ENCODE assay signal across 23 cellular contexts in genomic region chr1:155389831-155390230, GRCh38.
DNase-seq lines count a peak whose midpoint lies in the region; ATAC-seq and TF ChIP-seq lines count a peak whose summit lies in the region.
"Had no signal": no experiment of that assay in that cellular context is flagged by ENCODE, and none has a peak within 500 bp of the region (broad histone marks: within the 10 kb centered on the region; RNA-seq: fewer than 3 reads in every experiment).

No MANE protein-coding gene starts in this region.

- no peak for TF ChIP-seq POLR2A in erythroblast (IDR thresholded peaks at IDR 0.05; ENCODE audit: low read length)

- H3K4me1 ChIP-seq in PC-3 (ENCODE audit: insufficient read depth, low read length) (no peaks in the 10 kb centered on the region), mesenchymal stem cell (ENCODE audit: control insufficient read depth, insufficient read depth, low read depth, low read length) (no peaks in the 10 kb centered on the region)
- H3K4me1 ChIP-seq: gastrocnemius medialis, testis had no signal

- no peak overlapping the region for H3K18ac ChIP-seq in mesenchymal stem cell (ENCODE audit: low read depth in 1 of 2, low read length in 2 of 2)

- peaks cover 6% of the 10 kb centered on the region for H3K9me3 Mint-ChIP-seq in chondrocyte (ENCODE audit: low read depth)
- H3K9me3 Mint-ChIP-seq: activated naive CD4-positive, alpha-beta T cell treated with anti-CD3 and anti-CD28 coated beads, Interleukin-2, amount 50 U/mL, for 72 hours; stimulated activated naive B cell treated with anti-CD40 and anti-IgM and Interleukin-4, amounts not matched to agents 10 μg/mL and 1 μg/mL and 100 μg/mL, for 72 hours had no signal

- no peak overlapping the region for H2BK12ac ChIP-seq in mesenchymal stem cell (ENCODE audit: low read length in 2 of 2)

- no peak overlapping the region for H3K4me3 ChIP-seq in PC-3 (ENCODE audit: low read length)
- no peak overlapping the region for H3K4me3 ChIP-seq in mesenchymal stem cell (ENCODE audit: insufficient read depth in 1 of 2, low read depth in 1 of 2, low read length in 2 of 2)
- H3K4me3 ChIP-seq: gastrocnemius medialis, smooth muscle cell, testis had no signal

- H3K4ac ChIP-seq in mesenchymal stem cell (ENCODE audit: low read depth in 1 of 2, low read length in 2 of 2) = no peak overlapping the region

- no peaks in the 10 kb centered on the region for H3F3A ChIP-seq in PC-3 (ENCODE audit: low read length, unreplicated experiment)

- H3K9me3 ChIP-seq in PC-3 (ENCODE audit: low read length) = no peaks in the 10 kb centered on the region
- H3K9me3 ChIP-seq in mesenchymal stem cell (ENCODE audit: control insufficient read depth, low read length) = no peaks in the 10 kb centered on the region
- H3K9me3 ChIP-seq: gastrocnemius medialis, neutrophil, testis had no signal

- H2BK120ac ChIP-seq in mesenchymal stem cell (ENCODE audit: low read depth, low read length) = no peak overlapping the region

- no peak overlapping the region for H3K27ac Mint-ChIP-seq in chondrocyte (ENCODE audit: unreplicated experiment)
- H3K27ac Mint-ChIP-seq: activated CD4-positive, alpha-beta T cell treated with anti-CD3 and anti-CD28 coated beads for 36 hours; activated naive CD4-positive, alpha-beta T cell treated with anti-CD3 and anti-CD28 coated beads, Interleukin-2, amount 50 U/mL, for 72 hours; endodermal cell; stimulated activated naive B cell treated with anti-CD40 and anti-IgM and Interleukin-4, amounts not matched to agents 10 μg/mL and 1 μg/mL and 100 μg/mL, for 72 hours had no signal

- no peak overlapping the region for H2BK15ac ChIP-seq in mesenchymal stem cell (ENCODE audit: low read depth, poor library complexity, severe bottlenecking)

- no peak overlapping the region for H4K91ac ChIP-seq in mesenchymal stem cell (ENCODE audit: low read length)

- no peak overlapping the region for H2AK5ac ChIP-seq in mesenchymal stem cell (ENCODE audit: low read length, severe bottlenecking)

- H3K36me3 ChIP-seq in PC-3 (ENCODE audit: low read depth, low read length) (peaks cover 26% of the 10 kb centered on the region), mesenchymal stem cell (ENCODE audit: control insufficient read depth in 1 of 2, insufficient read depth in 2 of 2, low read depth in 1 of 2, low read length in 2 of 2) (peaks cover 27 to 60% of the 10 kb centered on the region in 2 experiments)

- ATAC-seq in PC-3 = no peak
- ATAC-seq: activated CD4-positive, alpha-beta T cell treated with anti-CD3 and anti-CD28 coated beads for 36 hours; activated naive CD4-positive, alpha-beta T cell treated with anti-CD3 and anti-CD28 coated beads, Interleukin-2, amount 50 U/mL, for 72 hours; gastrocnemius medialis; stimulated activated naive B cell treated with anti-CD40 and anti-IgM and Interleukin-4, amounts not matched to agents 10 μg/mL and 1 μg/mL and 100 μg/mL, for 72 hours had no signal

- no peak overlapping the region for H3K4me2 ChIP-seq in PC-3 (ENCODE audit: low read length)
- no peak overlapping the region for H3K4me2 ChIP-seq in mesenchymal stem cell (ENCODE audit: low read length, poor library complexity, severe bottlenecking)
- H3K4me2 ChIP-seq: smooth muscle cell had no signal

- CTCF ChIA-PET in PC-3 (lab: Charles Lee) (no interaction called here), GM10248 (lab: Yijun Ruan, JAX) (interaction anchor here (1.2 kb wide), 1 partner anchor 9 kb away, joined by 3 read pairs; no protein-coding TSS in a partner anchor)

- H3K9ac ChIP-seq in PC-3 (ENCODE audit: low read length) (no peak overlapping the region), mesenchymal stem cell (ENCODE audit: low read length) (peak overlapping the region; percentile 43)

- no peaks in the 10 kb centered on the region for H3K27me3 Mint-ChIP-seq in chondrocyte (ENCODE audit: low read depth)
- H3K27me3 Mint-ChIP-seq: activated CD4-positive, alpha-beta T cell treated with anti-CD3 and anti-CD28 coated beads for 36 hours; stimulated activated naive B cell treated with anti-CD40 and anti-IgM and Interleukin-4, amounts not matched to agents 10 μg/mL and 1 μg/mL and 100 μg/mL, for 72 hours had no signal

- H4K20me1 ChIP-seq in PC-3 (ENCODE audit: low read length) = no peaks in the 10 kb centered on the region

- no peak overlapping the region for H3K23ac ChIP-seq in mesenchymal stem cell (ENCODE audit: low read length in 2 of 2)

- no peak overlapping the region for H4K8ac ChIP-seq in mesenchymal stem cell (ENCODE audit: low read length)

- DNase-seq in EH (ENCODE audit: low read depth) (peak; percentile 42), PC-3 (peak; percentile 17), erythroblast (lab: John Stamatoyannopoulos, UW) (peak; percentile 7 to 56), mesenchymal stem cell (peak; percentile 35), GM10248 (ENCODE audit: extremely low spot score) (no peak), amygdala (lab: John Stamatoyannopoulos, UW) (no peak), chondrocyte (ENCODE audit: low spot score) (no peak)
- DNase-seq: activated CD4-positive, alpha-beta T cell treated with anti-CD3 and anti-CD28 coated beads for 36 hours; DMS79; endodermal cell; gastrocnemius medialis; kidney; NCI-H1092; NCI-H1930; NCI-H774; OCI-M1; SHP77; stimulated activated naive B cell treated with anti-CD40 and anti-IgM and Interleukin-4, amounts not matched to agents 10 μg/mL and 1 μg/mL and 100 μg/mL, for 72 hours; SW 1271; testis had no signal

- intact Hi-C loops in PC-3 (cut with micrococcal nuclease) = loop anchor here (10.0 kb wide), 1 partner anchor 45 kb away; no protein-coding TSS in a partner anchor

- BruUV-seq in PC-3 (replicated peaks; lab: Mats Ljungman, UMichigan) = no TSS peak

- H3K27me3 ChIP-seq in PC-3 (ENCODE audit: low read length) (no peaks in the 10 kb centered on the region), mesenchymal stem cell (ENCODE audit: control insufficient read depth in 1 of 2, insufficient read depth in 1 of 2, low read length in 2 of 2) (no peaks in the 10 kb centered on the region)
- H3K27me3 ChIP-seq: gastrocnemius medialis, neutrophil, testis had no signal

- TF ChIP-seq CTCF in PC-3 (conservative IDR thresholded peaks at IDR 0.05; ENCODE audit: low read depth, low read length) (no peak), GM10248 (IDR thresholded peaks at IDR 0.05; ENCODE audit: control extremely low read depth, extremely low read depth, low read depth, missing control alignments) (no peak), chondrocyte (IDR thresholded peaks at IDR 0.05) (no peak)

- no peak overlapping the region for H3K14ac ChIP-seq in mesenchymal stem cell (ENCODE audit: low read length in 2 of 2)

- no peak overlapping the region for H3K4me3 Mint-ChIP-seq in chondrocyte (ENCODE audit: unreplicated experiment)
- H3K4me3 Mint-ChIP-seq: activated CD4-positive, alpha-beta T cell treated with anti-CD3 and anti-CD28 coated beads for 36 hours; endodermal cell; stimulated activated naive B cell treated with anti-CD40 and anti-IgM and Interleukin-4, amounts not matched to agents 10 μg/mL and 1 μg/mL and 100 μg/mL, for 72 hours had no signal

- H3K4me1 Mint-ChIP-seq in chondrocyte (ENCODE audit: low read depth) = no peaks in the 10 kb centered on the region
- H3K4me1 Mint-ChIP-seq: activated CD4-positive, alpha-beta T cell treated with anti-CD3 and anti-CD28 coated beads for 36 hours; stimulated activated naive B cell treated with anti-CD40 and anti-IgM and Interleukin-4, amounts not matched to agents 10 μg/mL and 1 μg/mL and 100 μg/mL, for 72 hours had no signal

- no peaks in the 10 kb centered on the region for H3K79me2 ChIP-seq in PC-3 (ENCODE audit: low read length)

- H2AFZ ChIP-seq in PC-3 (ENCODE audit: low read length) = no peak overlapping the region
- no peak overlapping the region for H2AFZ ChIP-seq in mesenchymal stem cell (ENCODE audit: low read depth, low read length)

- H3K36me3 Mint-ChIP-seq in chondrocyte (ENCODE audit: low read depth) = peaks cover 27% of the 10 kb centered on the region

- H3K79me1 ChIP-seq in mesenchymal stem cell (replicated peaks; ENCODE audit: low read length, poor library complexity, severe bottlenecking) = peaks cover 7% of the 10 kb centered on the region

- POLR2A ChIA-PET in PC-3 (lab: Charles Lee; ENCODE audit: unreplicated experiment) = no interaction called here
- POLR2A ChIA-PET in GM10248 (lab: Yijun Ruan, JAX) = interaction anchor here (0.6 kb wide), 1 partner anchor 170 kb away, joined by 5 read pairs; no protein-coding TSS in a partner anchor

- H3K27ac ChIP-seq in PC-3 (ENCODE audit: low read length) (no peak overlapping the region), mesenchymal stem cell (ENCODE audit: low read length, poor library complexity, severe bottlenecking) (no peak overlapping the region)
- H3K27ac ChIP-seq: gastrocnemius medialis, neutrophil, testis had no signal

- H2BK5ac ChIP-seq in mesenchymal stem cell (ENCODE audit: low read depth, low read length, poor library complexity, severe bottlenecking) = no peak overlapping the region

- H3K9me2 ChIP-seq in PC-3 (replicated peaks; ENCODE audit: low read length) = no peaks in the 10 kb centered on the region

Comparison
In these comparisons a context has a peak if more than half of its experiments do, and no peak if none do; other contexts are left out.
1. DNase-seq: peak in EH (single experiment), PC-3 (single experiment), erythroblast (2 of 2) and mesenchymal stem cell (single experiment); none in GM10248 (single experiment), amygdala (0 of 56) and chondrocyte (single experiment).